ENCODE assay signal across 8 cellular contexts in genomic region chr3:152205097-152205593, GRCh38.
DNase-seq lines count a peak whose midpoint lies in the region; ATAC-seq and TF ChIP-seq lines count a peak whose summit lies in the region.

No MANE protein-coding gene starts in this region.

- intact Hi-C loops in OCI-LY7 (cut with micrococcal nuclease; ENCODE audit: unreplicated experiment): no loop called here
- intact Hi-C loops in left lung (cut with DNase I): no loop called here

- peak overlapping the region; percentile 86 for H3K4me2 ChIP-seq in OCI-LY7 (ENCODE audit: low read length)

- no peak for TF ChIP-seq CTCF in GM06990 (IDR thresholded peaks at IDR 0.05; ENCODE audit: insufficient read depth, low read length, poor library complexity, severe bottlenecking)
- TF ChIP-seq CTCF in OCI-LY7 (conservative IDR thresholded peaks at IDR 0.05; ENCODE audit: low read length): no peak
- TF ChIP-seq CTCF in left lung (IDR thresholded peaks at IDR 0.05): no peak

- H3K9me3 ChIP-seq in OCI-LY7 (ENCODE audit: low read length): no peaks in the 10 kb centered on the region
- H3K9me3 ChIP-seq in left lung: no peaks in the 10 kb centered on the region

- H3K4me3 ChIP-seq in GM06990 (replicated peaks; ENCODE audit: low read depth, low read length): peak overlapping the region; percentile 26
- H3K4me3 ChIP-seq in OCI-LY7 (ENCODE audit: low read depth, low read length, poor library complexity, severe bottlenecking): peak overlapping the region; percentile 60
- H3K4me3 ChIP-seq in left lung: peak overlapping the region in 1 of 2 donors; percentile 16

- H3K4me1 ChIP-seq in OCI-LY7 (ENCODE audit: insufficient read depth, low read length, poor library complexity, severe bottlenecking) (peaks cover 53% of the 10 kb centered on the region), left lung (peaks cover 32 to 55% of the 10 kb centered on the region in 2 donors)

- H3K27me3 ChIP-seq in GM06990 (replicated peaks; ENCODE audit: control insufficient read depth, insufficient read depth, low read length) (no peaks in the 10 kb centered on the region), left lung (no peaks in the 10 kb centered on the region)

- no peaks in the 10 kb centered on the region for H3K9me2 ChIP-seq in OCI-LY7 (ENCODE audit: insufficient read depth, low read length)

- peak; percentile 42 for ATAC-seq in GM21825 (IDR thresholded peaks at IDR 0.05; ENCODE audit: unreplicated experiment)
- peak; percentile 60 for ATAC-seq in left lung
- ATAC-seq in HG03457 (IDR thresholded peaks at IDR 0.05; ENCODE audit: unreplicated experiment): no peak

- H2AFZ ChIP-seq in OCI-LY7 (ENCODE audit: low read length): peak overlapping the region; percentile 98

- no peaks in the 10 kb centered on the region for H3K36me3 ChIP-seq in GM06990 (ENCODE audit: control insufficient read depth, insufficient read depth, low read length)
- no peaks in the 10 kb centered on the region for H3K36me3 ChIP-seq in OCI-LY7 (ENCODE audit: insufficient read depth, low read length)
- H3K36me3 ChIP-seq in left lung: no peaks in the 10 kb centered on the region

- BruUV-seq in OCI-LY7 (replicated peaks; lab: Mats Ljungman, UMichigan): no TSS peak

- H4K20me1 ChIP-seq in OCI-LY7 (ENCODE audit: insufficient read depth, low read length): no peaks in the 10 kb centered on the region

- POLR2A ChIA-PET in OCI-LY7 (lab: Charles Lee): interaction anchor here (0.6 to 4.7 kb wide), 14 partner anchors 9 to 676 kb away, joined by 3 to 28 read pairs (median 5); partner anchors contain the start of gene MBNL1

- DNase-seq in GM06990 (ENCODE audit: extremely low read depth, insufficient read length) (peak; percentile 44), OCI-LY7 (ENCODE audit: low spot score) (peak; percentile 48), left lung (no peak), SW480 (ENCODE audit: low spot score) (no peak), T-helper 9 cell (no peak), AG20443 (ENCODE audit: low spot score) (no peak)

- H3K27ac ChIP-seq in OCI-LY7 (ENCODE audit: low read depth, low read length, poor library complexity, severe bottlenecking) (peak overlapping the region; percentile 23), left lung (peak overlapping the region; percentile 85 to 87)

- CTCF ChIA-PET in OCI-LY7 (lab: Charles Lee; ENCODE audit: unreplicated experiment): no interaction called here

- H3K79me2 ChIP-seq in OCI-LY7 (ENCODE audit: insufficient read depth, low read depth, low read length): 0 out of 2 replicates have a peak, but pooled peaks cover 6% of the 10 kb centered on the region

Comparison
In these comparisons a context has a peak if more than half of its experiments do, and no peak if none do; other contexts are left out.
1. DNase-seq: peak in GM06990 (single experiment) and OCI-LY7 (single experiment); none in left lung (0 of 2), SW480 (single experiment), T-helper 9 cell (single experiment) and AG20443 (single experiment).